Comparison of ENCODE assay signal across 1 cellular context in genomic region chr5:134738133-134738962, GRCh38.
TF ChIP-seq lines count a peak whose summit lies in the region.

Gene CAMLG (plus strand): TSS chr5:134738548. CDS start chr5:134738621, 73 bp downstream.

TF ChIP-seq in HCT116, 20 proteins besides CTCF, POLR2A, EP300 and RAD21 (continued from another document):
- TF ChIP-seq ZBTB33 (IDR thresholded peaks at IDR 0.05; ENCODE audit: extremely low read depth, insufficient replicate concordance, low read length) (no peak), ZFX (IDR thresholded peaks at IDR 0.05) (peak; percentile 74), JUND (IDR thresholded peaks at IDR 0.05) (peak; percentile 22; the same call in 1 of the 2 replicates), ZNF274 (IDR thresholded peaks at IDR 0.05; ENCODE audit: low read depth, low read length) (no peak), FOSL1 (IDR thresholded peaks at IDR 0.05; ENCODE audit: low read depth) (no peak), SRF (IDR thresholded peaks at IDR 0.05; ENCODE audit: low read depth) (peak; percentile 84), CEBPB (IDR thresholded peaks at IDR 0.05; ENCODE audit: low read depth) (no peak)
